Comparison of ENCODE assay signal across 15 cellular contexts in genomic region chr5:142512680-142513042, GRCh38.
A peak's percentile ranks its signal among the peaks of the same experiment; 100 is the strongest.
DNase-seq lines count a peak whose midpoint lies in the region; ATAC-seq and TF ChIP-seq lines count a peak whose summit lies in the region.
"Had no signal": no experiment of that assay in that cellular context is flagged by ENCODE, and none has a peak within 500 bp of the region (broad histone marks: within the 10 kb centered on the region; RNA-seq: fewer than 3 reads in every experiment).

No MANE protein-coding gene starts in this region.

- H3K36me3 Mint-ChIP-seq in H9 (ENCODE audit: insufficient read depth in 1 of 3, low read depth in 3 of 3): peaks cover 6 to 12% (median 12%) of the 10 kb centered on the region in 3 experiments
- H3K36me3 Mint-ChIP-seq in T-helper 2 cell treated with Interferon-gamma antibody and Interleukin-4, amounts not matched to agents 5 μg/mL and 100 μg/mL, for 36 hours (ENCODE audit: low read depth): no peaks in the 10 kb centered on the region
- H3K36me3 Mint-ChIP-seq: activated naive CD4-positive, alpha-beta T cell treated with anti-CD3 and anti-CD28 coated beads, Interleukin-2, amount 10 ng/mL, durations not matched to agents 7 days and 5 days had no signal

- no peak overlapping the region for H2BK12ac ChIP-seq in H9 (ENCODE audit: insufficient read length, low read depth, low read length)

- H2BK20ac ChIP-seq in H9 (ENCODE audit: low read depth, low read length, poor library complexity, severe bottlenecking): no peak overlapping the region

- TF ChIP-seq POLR2A in gastroesophageal sphincter (IDR thresholded peaks at IDR 0.05): no peak

- peak in 1 of 2 donors; percentile 3 for ATAC-seq in lower lobe of right lung
- no peak for ATAC-seq in gastroesophageal sphincter
- ATAC-seq: T-cell had no signal

- H3K9me3 ChIP-seq in MG63 (no peaks in the 10 kb centered on the region; the same call in 1 of the 2 replicates), lower lobe of right lung (no peaks in the 10 kb centered on the region), gastroesophageal sphincter (peaks cover 0 to 9% (median 0%) of the 10 kb centered on the region in 3 donors), H9 (ENCODE audit: control insufficient read depth, low read depth, low read length) (no peaks in the 10 kb centered on the region)

- no peaks in the 10 kb centered on the region for H4K20me1 ChIP-seq in H9 (ENCODE audit: control insufficient read depth, insufficient read depth, insufficient read length)
- H4K20me1 ChIP-seq: BLaER1 had no signal

- no peak overlapping the region for H4K91ac ChIP-seq in H9 (ENCODE audit: insufficient read length, low read depth, low read length)

- DNase-seq in Caki2 (ENCODE audit: low read depth) (peak; percentile 80), MG63 (peak; percentile 9), ecto neural progenitor cell (ENCODE audit: low spot score) (peak; percentile 56), lower lobe of right lung (no peak), H9 (no peak), NCI-H2107 (lab: John Stamatoyannopoulos, UW) (no peak)
- no peak for DNase-seq in T-helper 2 cell treated with Interferon-gamma antibody and Interleukin-4, amounts not matched to agents 5 μg/mL and 100 μg/mL, for 36 hours (ENCODE audit: low spot score)
- DNase-seq: activated CD4-positive, alpha-beta memory T cell treated with anti-CD3 and anti-CD28 coated beads, Interleukin-2, amount 10 ng/mL, durations not matched to agents 7 days and 5 days; activated naive CD4-positive, alpha-beta T cell treated with anti-CD3 and anti-CD28 coated beads, Interleukin-2, amount 10 ng/mL, durations not matched to agents 7 days and 5 days; NCI-H2029 treated with DMSO at 0.1 percent for 48 hours; small intestine; T-cell had no signal

- no peak overlapping the region; a peak in 1 of 7 replicates for H3K27ac Mint-ChIP-seq in H9
- no peak overlapping the region for H3K27ac Mint-ChIP-seq in T-helper 2 cell treated with Interferon-gamma antibody and Interleukin-4, amounts not matched to agents 5 μg/mL and 100 μg/mL, for 36 hours
- H3K27ac Mint-ChIP-seq: activated CD4-positive, alpha-beta memory T cell treated with anti-CD3 and anti-CD28 coated beads, Interleukin-2, amount 10 ng/mL, durations not matched to agents 7 days and 5 days; activated naive CD4-positive, alpha-beta T cell treated with anti-CD3 and anti-CD28 coated beads, Interleukin-2, amount 10 ng/mL, durations not matched to agents 7 days and 5 days; dendritic cell treated with granulocyte-macrophage colony-stimulating factor and Interleukin-4, amounts not matched to agents 40 ng/mL and 50 ng/mL, for 4 days; T-cell had no signal

- H3K4me1 ChIP-seq in lower lobe of right lung (peaks cover 21% of the 10 kb centered on the region), gastroesophageal sphincter (peaks cover 0 to 38% (median 5%) of the 10 kb centered on the region in 3 donors), H9 (ENCODE audit: insufficient read depth, low read length) (no peaks in the 10 kb centered on the region; the same call in 1 of the 2 replicates)

- no peaks in the 10 kb centered on the region for H3K79me2 ChIP-seq in H9 (ENCODE audit: insufficient read depth, low read length)

- no peak overlapping the region for H4K8ac ChIP-seq in H9 (replicated peaks; ENCODE audit: insufficient read length, low read depth, low read length)

- H3K4me3 ChIP-seq in MG63: no peak overlapping the region
- H3K4me3 ChIP-seq in lower lobe of right lung: no peak overlapping the region
- no peak overlapping the region for H3K4me3 ChIP-seq in gastroesophageal sphincter
- H3K4me3 ChIP-seq: BLaER1 had no signal

- no peaks in the 10 kb centered on the region for H3K23me2 ChIP-seq in H9 (ENCODE audit: insufficient read length, low read depth, low read length, poor library complexity, severe bottlenecking)

- H3K4me3 Mint-ChIP-seq in H9: no peak overlapping the region
- H3K4me3 Mint-ChIP-seq in T-helper 2 cell treated with Interferon-gamma antibody and Interleukin-4, amounts not matched to agents 5 μg/mL and 100 μg/mL, for 36 hours: no peak overlapping the region
- H3K4me3 Mint-ChIP-seq: activated CD4-positive, alpha-beta memory T cell treated with anti-CD3 and anti-CD28 coated beads, Interleukin-2, amount 10 ng/mL, durations not matched to agents 7 days and 5 days; activated naive CD4-positive, alpha-beta T cell treated with anti-CD3 and anti-CD28 coated beads, Interleukin-2, amount 10 ng/mL, durations not matched to agents 7 days and 5 days; dendritic cell treated with granulocyte-macrophage colony-stimulating factor and Interleukin-4, amounts not matched to agents 40 ng/mL and 50 ng/mL, for 4 days; T-cell had no signal

- H3K9me3 Mint-ChIP-seq in H9: peaks cover 11 to 12% of the 10 kb centered on the region in 2 experiments
- H3K9me3 Mint-ChIP-seq in T-helper 2 cell treated with Interferon-gamma antibody and Interleukin-4, amounts not matched to agents 5 μg/mL and 100 μg/mL, for 36 hours: no peaks in the 10 kb centered on the region

- H3K4me1 Mint-ChIP-seq in H9: peaks cover 13 to 19% of the 10 kb centered on the region in 2 experiments
- peaks cover 5% of the 10 kb centered on the region for H3K4me1 Mint-ChIP-seq in T-helper 2 cell treated with Interferon-gamma antibody and Interleukin-4, amounts not matched to agents 5 μg/mL and 100 μg/mL, for 36 hours (ENCODE audit: low read depth)

- no peak overlapping the region for H3K56ac ChIP-seq in H9 (ENCODE audit: insufficient read length, low read depth, low read length)

- H2AK5ac ChIP-seq in H9 (ENCODE audit: insufficient read length, low read length): no peak overlapping the region

- H3K14ac ChIP-seq in H9 (ENCODE audit: insufficient read depth, low read length): no peak overlapping the region

- H3K23ac ChIP-seq in H9 (ENCODE audit: insufficient read length, low read depth, low read length): no peak overlapping the region

- 92 to 100% methylated on average over 1 to 5 of the region's 5 CpGs for WGBS in gastroesophageal sphincter (ENCODE audit: low coverage in 1 of 2), 2 donors
- no CpG with 5 or more reads among the region's 5 CpGs for WGBS in H9 (ENCODE audit: extremely low coverage, insufficient read length, low lambda C conversion rate)

- no peak overlapping the region for H3K4ac ChIP-seq in H9 (ENCODE audit: low read depth, low read length)

- no peak overlapping the region for H2BK5ac ChIP-seq in H9 (ENCODE audit: insufficient read length, low read length)

- no peaks in the 10 kb centered on the region for H3K36me3 ChIP-seq in MG63
- H3K36me3 ChIP-seq in lower lobe of right lung: no peaks in the 10 kb centered on the region
- no peaks in the 10 kb centered on the region for H3K36me3 ChIP-seq in gastroesophageal sphincter
- H3K36me3 ChIP-seq: BLaER1 had no signal

- H3T11ph ChIP-seq in H9 (ENCODE audit: low read length): no peak overlapping the region

- no peak overlapping the region for H2BK15ac ChIP-seq in H9 (ENCODE audit: low read depth, low read length)

- TF ChIP-seq EP300 in gastroesophageal sphincter (IDR thresholded peaks at IDR 0.05): no peak

- H3K9ac ChIP-seq in H9 (ENCODE audit: extremely low read depth, insufficient read length, low read length): no peak overlapping the region
- H3K9ac ChIP-seq: BLaER1 had no signal

- intact Hi-C loops in lower lobe of right lung (cut with DNase I): no loop called here

- H4K5ac ChIP-seq in H9 (ENCODE audit: insufficient read length, low read depth, low read length): no peak overlapping the region

- no peak overlapping the region for H3K4me2 ChIP-seq in H9 (ENCODE audit: insufficient read depth, insufficient read length, low read length)
- H3K4me2 ChIP-seq: BLaER1 had no signal

- H3K27me3 Mint-ChIP-seq in H9 (ENCODE audit: low read depth): no peaks in the 10 kb centered on the region; the same call in 1 of the 2 replicates
- H3K27me3 Mint-ChIP-seq in T-helper 2 cell treated with Interferon-gamma antibody and Interleukin-4, amounts not matched to agents 5 μg/mL and 100 μg/mL, for 36 hours (ENCODE audit: low read depth): no peaks in the 10 kb centered on the region
- H3K27me3 Mint-ChIP-seq: activated CD4-positive, alpha-beta memory T cell treated with anti-CD3 and anti-CD28 coated beads, Interleukin-2, amount 10 ng/mL, durations not matched to agents 7 days and 5 days had no signal

- in situ Hi-C loops in Caki2 (cut with HindIII; ENCODE audit: low pct_unique_long_range_greater_than_20kb, low sequenced_read_pairs): no loop called here

- no peaks in the 10 kb centered on the region for H3K79me1 ChIP-seq in H9 (ENCODE audit: insufficient read depth, low read depth, low read length, poor library complexity, severe bottlenecking)

- no peak overlapping the region for H2BK120ac ChIP-seq in H9 (ENCODE audit: low read depth, low read length, poor library complexity, severe bottlenecking)

- no peak overlapping the region for H3K18ac ChIP-seq in H9 (ENCODE audit: insufficient read length, low read depth, low read length)

- no peak overlapping the region for H2AFZ ChIP-seq in H9 (ENCODE audit: low read length)

- H3K27ac ChIP-seq in lower lobe of right lung (peak overlapping the region; percentile 26), gastroesophageal sphincter (no peak overlapping the region), H9 (ENCODE audit: insufficient read length, low read depth, low read length) (no peak overlapping the region)
- H3K27ac ChIP-seq: BLaER1 had no signal

- TF ChIP-seq CTCF in lower lobe of right lung (IDR thresholded peaks at IDR 0.05): no peak
- no peak for TF ChIP-seq CTCF in gastroesophageal sphincter (IDR thresholded peaks at IDR 0.05)
- TF ChIP-seq CTCF in H9 (conservative IDR thresholded peaks at IDR 0.05): no peak

- H3K27me3 ChIP-seq in MG63: no peaks in the 10 kb centered on the region
- no peaks in the 10 kb centered on the region for H3K27me3 ChIP-seq in lower lobe of right lung (ENCODE audit: low read depth)
- no peaks in the 10 kb centered on the region for H3K27me3 ChIP-seq in gastroesophageal sphincter
- H3K27me3 ChIP-seq in H9 (ENCODE audit: insufficient read depth, low read length): no peaks in the 10 kb centered on the region
- H3K27me3 ChIP-seq: BLaER1 had no signal

Comparison
In these comparisons a context has a peak if more than half of its experiments do, and no peak if none do; other contexts are left out.
1. DNase-seq: peak in Caki2 (single experiment), MG63 (single experiment) and ecto neural progenitor cell (single experiment); none in lower lobe of right lung (single experiment), H9 (single experiment), T-helper 2 cell treated with Interferon-gamma antibody and Interleukin-4, amounts not matched to agents 5 μg/mL and 100 μg/mL, for 36 hours (single experiment) and NCI-H2107 (single experiment).